Comparison of ENCODE assay signal across 8 cellular contexts in the genomic region with DNA sequence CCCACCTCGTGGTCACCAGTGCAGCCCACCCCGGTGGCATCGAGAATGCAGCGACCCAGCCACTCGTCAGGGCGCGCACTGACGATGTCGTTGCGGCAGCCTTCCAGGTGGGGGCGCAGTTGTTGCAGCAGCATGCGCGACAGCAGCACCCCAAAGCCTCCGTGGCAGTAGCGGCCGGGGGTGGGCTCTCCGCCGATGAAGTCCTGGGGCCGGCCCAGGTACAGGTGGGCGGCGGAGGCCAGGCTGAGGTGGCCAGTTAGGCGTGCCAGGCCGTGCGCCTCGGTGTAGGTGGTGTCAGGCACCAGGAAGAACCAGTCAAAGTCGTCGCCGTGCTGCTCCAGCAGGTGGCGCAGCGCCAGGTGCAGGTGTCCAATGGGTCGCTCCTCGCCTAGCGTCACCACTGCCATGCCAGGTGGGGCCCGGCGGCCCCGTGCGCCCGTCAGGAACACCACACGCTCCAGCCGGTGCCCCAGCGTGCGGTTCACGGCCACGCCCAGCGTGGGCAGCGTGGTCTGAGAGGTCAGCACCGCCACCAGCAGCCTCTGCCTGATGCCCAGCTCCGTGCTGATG.
DNase-seq lines count a peak whose midpoint lies in the region; ATAC-seq lines count a peak whose summit lies in the region.

No MANE protein-coding gene starts in this region.

- peak; percentile 78 for DNase-seq in Ammon's horn (ENCODE audit: low spot score)
- peak; percentile 94 for DNase-seq in GM19238 (ENCODE audit: insufficient read length, low spot score)
- peak; percentile 67 to 93 for DNase-seq in NCI-H526 (lab: John Stamatoyannopoulos, UW)
- peak; percentile 90 to 92 for DNase-seq in activated CD4-positive, alpha-beta T cell treated with anti-CD3 and anti-CD28 coated beads, Interleukin-2, amount 50 U/mL, for 48 hours
- peak; percentile 92 for DNase-seq in ecto neural progenitor cell (ENCODE audit: low spot score)
- DNase-seq in memory B cell (ENCODE audit: low spot score in 2 of 2), result peak; percentile 90 to 93
- peak; percentile 66 to 72 for DNase-seq in stimulated activated CD8-positive, alpha-beta memory T cell treated with anti-CD3 and anti-CD28 coated beads, Interleukin-2, amount 100 ng/mL, for 1 hour (ENCODE audit: low read depth in 2 of 2)

- peak overlapping the region; percentile 35 for H3K4me3 Mint-ChIP-seq in memory B cell

- ATAC-seq in HG03378 (IDR thresholded peaks at IDR 0.05; ENCODE audit: unreplicated experiment) (peak; percentile 72), memory B cell (ENCODE audit: low read depth) (peak; percentile 68)

- peaks cover 29% of the 10 kb centered on the region for H3K27me3 Mint-ChIP-seq in memory B cell

- no peaks in the 10 kb centered on the region for H3K36me3 Mint-ChIP-seq in memory B cell

- peaks cover 9% of the 10 kb centered on the region for H3K4me1 Mint-ChIP-seq in memory B cell

- H3K27ac Mint-ChIP-seq in memory B cell, result no peak overlapping the region

- no peaks in the 10 kb centered on the region for H3K9me3 Mint-ChIP-seq in memory B cell

Comparison
In these comparisons a context has a peak if more than half of its experiments do, and no peak if none do; other contexts are left out.
1. Peak in every context shown above with its lines: DNase-seq and ATAC-seq.